Comparison of ENCODE assay signal across 8 cellular contexts in genomic region chr19:54464044-54464623, GRCh38. TPM values are rescaled to one million over a fixed set of nuclear protein-coding genes. Genes with fewer than 3 reads are reported as not detected.
DNase-seq lines count a peak whose midpoint lies in the region; ATAC-seq, FAIRE-seq and TF ChIP-seq lines count a peak whose summit lies in the region.

No MANE protein-coding gene starts in this region.

- H3K9me3 ChIP-seq in iPS-18a (ENCODE audit: control insufficient read depth, low read depth, low read length) (no peaks in the 10 kb centered on the region), small intestine (ENCODE audit: control insufficient read depth, low read depth) (no peaks in the 10 kb centered on the region)

- TF ChIP-seq CTCF in brain (conservative IDR thresholded peaks at IDR 0.05), result no peak

- ATAC-seq in GM18519 (IDR thresholded peaks at IDR 0.05; ENCODE audit: low FRiP score, unreplicated experiment), result peak; percentile 21
- peak; percentile 44 for ATAC-seq in HG02938 (IDR thresholded peaks at IDR 0.05; ENCODE audit: unreplicated experiment)

- peaks cover 22% of the 10 kb centered on the region for H3K36me3 ChIP-seq in iPS-18a (ENCODE audit: control insufficient read depth, low read depth, low read length)
- H3K36me3 ChIP-seq in small intestine (ENCODE audit: control insufficient read depth in 2 of 2, insufficient read depth in 2 of 2, low read length in 2 of 2), result peaks cover 3 to 11% of the 10 kb centered on the region in 2 donors

- H3K9me3 Mint-ChIP-seq in brain, result peaks cover 0 to 4% (median 0%) of the 10 kb centered on the region in 5 experiments

- H3K4me1 Mint-ChIP-seq in brain, result peaks cover 27% of the 10 kb centered on the region

- no peaks in the 10 kb centered on the region for H3K4me1 ChIP-seq in iPS-18a (ENCODE audit: control insufficient read depth, low read depth, low read length)
- H3K4me1 ChIP-seq in small intestine (ENCODE audit: control insufficient read depth in 2 of 2, insufficient read depth in 1 of 2, low read depth in 1 of 2, low read length in 1 of 2), result no peaks in the 10 kb centered on the region

- H3K36me3 Mint-ChIP-seq in brain, result peaks cover 17% of the 10 kb centered on the region

- H3K27ac ChIP-seq in iPS-18a (ENCODE audit: low read length) (peak overlapping the region; percentile 96), small intestine (ENCODE audit: low read depth in 1 of 2, low read length in 1 of 2) (peak overlapping the region; percentile 93 to 99)

- H3K27ac Mint-ChIP-seq in brain, result peak overlapping the region; percentile 91 to 97 (median 95)

- H3K4me3 ChIP-seq in iPS-18a (ENCODE audit: low read length), result peak overlapping the region; percentile 84
- H3K4me3 ChIP-seq in small intestine (ENCODE audit: low read depth in 1 of 2, low read length in 2 of 2), result peak overlapping the region; percentile 36 to 73

- 0 to 1% (median 0%) methylated on average over 26 of the region's 26 CpGs for WGBS in small intestine, 3 donors

- peak; percentile 44 for FAIRE-seq in small intestine (lab: Jason Lieb, UNC)

- H3K27me3 ChIP-seq in iPS-18a (ENCODE audit: control insufficient read depth, insufficient read depth, low read length) (peaks cover 6% of the 10 kb centered on the region), small intestine (ENCODE audit: control insufficient read depth in 2 of 2, insufficient read depth in 2 of 2, low read length in 2 of 2) (no peaks in the 10 kb centered on the region)

- peak overlapping the region; percentile 90 to 97 (median 94) for H3K4me3 Mint-ChIP-seq in brain

- peaks cover 40% of the 10 kb centered on the region for H3K27me3 Mint-ChIP-seq in brain

- DNase-seq in NCI-H2081 (lab: John Stamatoyannopoulos, UW) (peak; percentile 83 to 93), UCSD-AML1 (lab: John Stamatoyannopoulos, UW; ENCODE audit: unreplicated experiment) (peak; percentile 87), small intestine (peak; percentile 100), cortex of kidney (lab: John Stamatoyannopoulos, UW) (no peak)

- H3K9ac ChIP-seq in iPS-18a (ENCODE audit: low read length), result peak overlapping the region; percentile 78

RNA-seq across cellular contexts. Expression of gene LENG9, which starts 0.6 kb away (rescaled TPM):
- polyA plus RNA-seq in brain (ENCODE audit: insufficient read depth, low read depth, low replicate concordance) (1.5 TPM), small intestine (10 to 100 TPM in 1 of 3 donors, 1 to 10 TPM in 2; 8.7 to 14.1 (median 9.2) TPM)

RNA-seq across cellular contexts. Expression of gene CDC42EP5, which starts 9.0 kb away (rescaled TPM):
- 1.4 TPM for polyA plus RNA-seq in brain (ENCODE audit: insufficient read depth, low read depth, low replicate concordance)
- 100 to 1,000 TPM; 131 to 176 (median 151) TPM for polyA plus RNA-seq in small intestine

RNA-seq across cellular contexts. Expression of gene LENG8, which starts 15.1 kb away (rescaled TPM):
- 30.9 TPM for polyA plus RNA-seq in brain (ENCODE audit: insufficient read depth, low read depth, low replicate concordance)
- polyA plus RNA-seq in small intestine, result 10 to 100 TPM; 51.6 to 92.8 (median 81.5) TPM

RNA-seq across cellular contexts. Expression of gene LAIR2, which starts 38.5 kb away (rescaled TPM):
- polyA plus RNA-seq in brain (ENCODE audit: insufficient read depth, low read depth, low replicate concordance) (not detected), small intestine (under 1 TPM in 1 of 3 donors, not detected in 2; 0.33 TPM)

RNA-seq across cellular contexts. Expression of gene TTYH1, which starts 48.9 kb away (rescaled TPM):
- polyA plus RNA-seq in brain (ENCODE audit: insufficient read depth, low read depth, low replicate concordance), result 211 TPM
- polyA plus RNA-seq in small intestine, result 1 to 10 TPM in 1 of 3 donors, not detected in 2; 1.5 TPM

Comparison
In these comparisons a context has a peak if more than half of its experiments do, and no peak if none do; other contexts are left out.
1. RNA of gene CDC42EP5, which starts 9.0 kb away (polyA plus RNA-seq): 131 to 176 TPM in small intestine; 1.4 TPM in brain (single experiment); every median in the first group is over 10 times any median in the second.